In genomic region chr3:179333084-179333483, GRCh38 we compare ENCODE assay signal across 13 cellular contexts. TPM values are rescaled to one million over a fixed set of nuclear protein-coding genes. Genes with fewer than 3 reads are reported as not detected.
DNase-seq lines count a peak whose midpoint lies in the region; ATAC-seq, FAIRE-seq and TF ChIP-seq lines count a peak whose summit lies in the region.
"Had no signal": no experiment of that assay in that cellular context is flagged by ENCODE, and none has a peak within 500 bp of the region (broad histone marks: within the 10 kb centered on the region; RNA-seq: fewer than 3 reads in every experiment).

No MANE protein-coding gene starts in this region.

- POLR2A ChIA-PET in A549 (lab: Yijun Ruan, JAX) (no interaction called here), K562 (lab: Yijun Ruan, JAX) (interaction anchor here (1.7 kb wide), 1 partner anchor 230 kb away, joined by 4 read pairs; the partner anchor contains the start of gene ACTL6A)

- intact Hi-C loops in K562 (cut with micrococcal nuclease), result no loop called here

- H3K4me2 ChIP-seq in A549 (no peak overlapping the region), K562 (ENCODE audit: insufficient read depth, low read length) (no peak overlapping the region)
- H3K4me2 ChIP-seq: BLaER1 treated with 17β-estradiol and CSF1 and Interleukin-3, amounts not matched to agents 10 nM and 100 nM; GM23338 had no signal

- peak overlapping the region; percentile 62 for H3K27ac Mint-ChIP-seq in nephron progenitor cell
- H3K27ac Mint-ChIP-seq: CD4-positive, CD25-positive, alpha-beta regulatory T cell; GM23338 had no signal

- DNase-seq in A549 (ENCODE audit: low read depth in 1 of 2, low spot score in 1 of 2) (no peak), ACHN (peak; percentile 4), K562 (ENCODE audit: extremely low read depth in 1 of 4, low spot score in 3 of 4) (no peak), nephron progenitor cell (no peak), SK-N-DZ (ENCODE audit: low spot score) (no peak), frontal cortex (ENCODE audit: low spot score in 2 of 2) (no peak)
- DNase-seq: AML-193; CD4-positive, CD25-positive, alpha-beta regulatory T cell; DMS79; H7 had no signal

- H3K9me3 ChIP-seq in A549, result no peaks in the 10 kb centered on the region
- H3K9me3 ChIP-seq in K562 (replicated peaks; ENCODE audit: control insufficient read depth, insufficient read depth, low read depth, low read length), result no peaks in the 10 kb centered on the region
- H3K9me3 ChIP-seq: BLaER1 treated with 17β-estradiol and CSF1 and Interleukin-3, amounts not matched to agents 10 nM and 100 nM had no signal

- CTCF ChIA-PET in A549 (lab: Yijun Ruan, JAX) (no interaction called here), K562 (lab: Yijun Ruan, JAX; ENCODE audit: low intra/inter-chr PET ratio) (no interaction called here)

- peaks cover 95% of the 10 kb centered on the region for H3K36me3 Mint-ChIP-seq in nephron progenitor cell (ENCODE audit: low read depth)
- H3K36me3 Mint-ChIP-seq: IgD-negative memory B cell had no signal

- no peak overlapping the region for H3K4me3 Mint-ChIP-seq in nephron progenitor cell
- H3K4me3 Mint-ChIP-seq: CD4-positive, CD25-positive, alpha-beta regulatory T cell; GM23338; IgD-negative memory B cell had no signal

- H3K27me3 Mint-ChIP-seq in nephron progenitor cell (ENCODE audit: low read depth, poor library complexity), result no peaks in the 10 kb centered on the region
- H3K27me3 Mint-ChIP-seq: CD4-positive, CD25-positive, alpha-beta regulatory T cell; IgD-negative memory B cell had no signal

- no peak overlapping the region for H3K9ac ChIP-seq in K562 (ENCODE audit: insufficient read depth in 1 of 2, low read depth in 2 of 2, low read length in 2 of 2)
- H3K9ac ChIP-seq: BLaER1 treated with 17β-estradiol and CSF1 and Interleukin-3, amounts not matched to agents 10 nM and 100 nM had no signal

- TF ChIP-seq CTCF in A549 (IDR thresholded peaks at IDR 0.05) (no peak), K562 (IDR thresholded peaks at IDR 0.05 in 2 of 3, conservative IDR thresholded peaks at IDR 0.05 in 1 of 3; ENCODE audit: insufficient read depth in 2 of 3, low read depth in 1 of 3, low read length in 3 of 3) (no peak), nephron progenitor cell (IDR thresholded peaks at IDR 0.05) (no peak)

- no peaks in the 10 kb centered on the region for H4K20me1 ChIP-seq in K562 (replicated peaks; ENCODE audit: control insufficient read depth, insufficient read depth, low read length)

- no peaks in the 10 kb centered on the region for H3K4me1 Mint-ChIP-seq in nephron progenitor cell
- H3K4me1 Mint-ChIP-seq: GM23338, IgD-negative memory B cell had no signal

- H3K9me3 Mint-ChIP-seq in nephron progenitor cell, result peaks cover 2% of the 10 kb centered on the region
- H3K9me3 Mint-ChIP-seq: CD4-positive, CD25-positive, alpha-beta regulatory T cell; GM23338; IgD-negative memory B cell had no signal

- no TSS peak for BruUV-seq in K562 (replicated peaks; lab: Mats Ljungman, UMichigan)

- ATAC-seq in A549 (no peak), K562 (no peak)
- ATAC-seq: GM23338 had no signal

- no peaks in the 10 kb centered on the region for H3K27me3 ChIP-seq in K562 (ENCODE audit: control insufficient read depth in 2 of 2, insufficient read depth in 2 of 2, low read length in 2 of 2)
- H3K27me3 ChIP-seq: BLaER1 treated with 17β-estradiol and CSF1 and Interleukin-3, amounts not matched to agents 10 nM and 100 nM had no signal

- in situ Hi-C loops in ACHN (cut with HindIII; ENCODE audit: low pct_ligation_motif_present, low pct_unique_long_range_greater_than_20kb, low sequenced_read_pairs), result no loop called here
- in situ Hi-C loops in K562 (cut with MboI), result no loop called here

- TF ChIP-seq RAD21 in A549 (conservative IDR thresholded peaks at IDR 0.05 in 1 of 2, IDR thresholded peaks at IDR 0.05 in 1 of 2) (no peak), K562 (CRISPR knock-in tag; conservative IDR thresholded peaks at IDR 0.05 in 1 of 2, IDR thresholded peaks at IDR 0.05 in 1 of 2) (no peak)

- no peaks in the 10 kb centered on the region for H3K4me1 ChIP-seq in A549
- no peaks in the 10 kb centered on the region for H3K4me1 ChIP-seq in K562 (replicated peaks in 1 of 2; ENCODE audit: control insufficient read depth in 2 of 2, insufficient read depth in 2 of 2, low read length in 2 of 2)
- H3K4me1 ChIP-seq: BLaER1 treated with 17β-estradiol and CSF1 and Interleukin-3, amounts not matched to agents 10 nM and 100 nM had no signal

- 97% methylated on average over 2 of the region's 2 CpGs for WGBS in A549 (ENCODE audit: missing lambda C conversion rate)
- 96% methylated on average over 2 of the region's 2 CpGs for WGBS in K562 (ENCODE audit: insufficient coverage, low coverage, missing lambda C conversion rate)

- TF ChIP-seq POLR2A in A549 (IDR thresholded peaks at IDR 0.05; ENCODE audit: low read length) (no peak), K562 (conservative IDR thresholded peaks at IDR 0.05) (no peak)

- peaks cover 86% of the 10 kb centered on the region for H3K36me3 ChIP-seq in K562 (ENCODE audit: control insufficient read depth, insufficient read depth, low read length)

- TF ChIP-seq EP300 in A549 (IDR thresholded peaks at IDR 0.05) (no peak), K562 (IDR thresholded peaks at IDR 0.05; ENCODE audit: low read length) (no peak)

- H3K27ac ChIP-seq in A549, result no peak overlapping the region
- no peak overlapping the region for H3K27ac ChIP-seq in K562 (ENCODE audit: extremely low read depth, low read depth, low read length)
- H3K27ac ChIP-seq: BLaER1 treated with 17β-estradiol and CSF1 and Interleukin-3, amounts not matched to agents 10 nM and 100 nM had no signal

- no peaks in the 10 kb centered on the region for H3K9me1 ChIP-seq in K562 (ENCODE audit: control insufficient read depth, insufficient read depth, low read length)

- H2AFZ ChIP-seq in K562 (ENCODE audit: low read depth, low read length), result no peak overlapping the region
- H2AFZ ChIP-seq: GM23338 had no signal

- H3K4me3 ChIP-seq in A549 (no peak overlapping the region), K562 (no peak overlapping the region)
- H3K4me3 ChIP-seq: BLaER1 treated with 17β-estradiol and CSF1 and Interleukin-3, amounts not matched to agents 10 nM and 100 nM; GM23338 had no signal

- FAIRE-seq in A549 (lab: Jason Lieb, UNC) (no peak), K562 (lab: Jason Lieb, UNC) (no peak), frontal cortex (lab: Jason Lieb, UNC) (no peak)

- H3K79me2 ChIP-seq in K562 (ENCODE audit: control insufficient read depth, insufficient read depth, low read length), result peaks cover 31% of the 10 kb centered on the region

RNA-seq across cellular contexts. Expression of gene ZNF639, which starts 10.3 kb away (rescaled TPM):
- 19.0 and 19.8 TPM in 2 replicates for polyA plus RNA-seq in A549 (2011; rRNA removed)
- polyA plus RNA-seq in A549 (2012; cell fraction: cytosol; rRNA removed), result 7.7 and 9.6 TPM in 2 replicates
- 4.1 and 5.6 TPM in 2 replicates for polyA plus RNA-seq in A549 (2012; cell fraction: nucleus; rRNA removed)
- polyA plus RNA-seq in A549 (2017; fragmentation: RNase III; extraction: RNeasy Plus Mini Kit Qiagen cat#74134 plus additional on column Dnase treatment), result 18.9 to 22.0 TPM (median 21.5 TPM) in 3 replicates
- 4.3 and 4.8 TPM in 2 replicates for polyA minus RNA-seq in A549 (2011; rRNA and poly(A)+ RNA removed)
- 12.2 and 32.8 TPM in 2 replicates for total RNA-seq in K562 (2011; cell fraction: chromatin; rRNA removed; ENCODE audit: low replicate concordance)
- total RNA-seq in K562 (2011; cell fraction: nucleolus; rRNA removed), result 8.3 and 8.5 TPM in 2 replicates
- 10.7 and 18.6 TPM in 2 replicates for total RNA-seq in K562 (2011; cell fraction: nucleoplasm; rRNA removed)
- 56.0 and 57.2 TPM in 2 replicates for total RNA-seq in K562 (2014; rRNA removed)
- 75.8 and 83.1 TPM in 2 replicates for total RNA-seq in K562 (2014; rRNA removed; fragmentation: Illumina TruSeq; extraction: Trizol)
- 68.7 and 73.1 TPM in 2 replicates for total RNA-seq in K562 (2015; rRNA removed; fragmentation: Illumina TruSeq; extraction: Trizol)
- total RNA-seq in K562 (2021), result 53.7 and 55.7 TPM in 2 replicates
- polyA plus RNA-seq in K562 (2011; rRNA removed), result 29.1 and 38.0 TPM in 2 replicates
- polyA plus RNA-seq in K562 (2011; cell fraction: cytosol; rRNA removed), result 14.3 and 14.5 TPM in 2 replicates
- polyA plus RNA-seq in K562 (2011; cell fraction: nucleus; rRNA removed), result 9.7 and 13.8 TPM in 2 replicates
- 32.0 and 33.3 TPM in 2 replicates for polyA plus RNA-seq in K562 (2012)
- 69.9 and 88.1 TPM in 2 replicates for polyA plus RNA-seq in K562 (2014; fragmentation: Illumina TruSeq; extraction: Trizol)
- 10 to 100 TPM; 17.6 to 21.5 TPM for polyA plus RNA-seq in K562 (2014; fragmentation: Nextera tagmentation; extraction: Ambion mirVana)
- polyA plus RNA-seq in K562 (2014; rRNA removed), result 44.0 and 50.5 TPM in 2 replicates
- 40.3 and 50.0 TPM in 2 replicates for polyA minus RNA-seq in K562 (2011; rRNA and poly(A)+ RNA removed)
- 11.7 and 13.1 TPM in 2 replicates for polyA minus RNA-seq in K562 (2011; cell fraction: cytosol; rRNA and poly(A)+ RNA removed)
- 5.8 and 10.4 TPM in 2 replicates for polyA minus RNA-seq in K562 (2011; cell fraction: nucleus; rRNA and poly(A)+ RNA removed)
- 84.7 and 85.3 TPM in 2 replicates for polyA plus RNA-seq in SK-N-DZ (2014; cell fraction: cytosol; rRNA removed)
- 54.8 and 60.8 TPM in 2 replicates for polyA plus RNA-seq in SK-N-DZ (2014; cell fraction: nucleus; rRNA removed)
- 119 TPM for total RNA-seq in frontal cortex

RNA-seq across cellular contexts. Expression of gene MFN1, which starts 14.4 kb away (rescaled TPM):
- polyA plus RNA-seq in A549 (2011; rRNA removed), result 36.7 and 51.2 TPM in 2 replicates
- 6.6 and 7.4 TPM in 2 replicates for polyA plus RNA-seq in A549 (2012; cell fraction: cytosol; rRNA removed)
- 4.7 and 7.1 TPM in 2 replicates for polyA plus RNA-seq in A549 (2012; cell fraction: nucleus; rRNA removed)
- polyA plus RNA-seq in A549 (2017; fragmentation: RNase III; extraction: RNeasy Plus Mini Kit Qiagen cat#74134 plus additional on column Dnase treatment), result 21.9 to 23.6 TPM (median 22.1 TPM) in 3 replicates
- 16.6 and 18.9 TPM in 2 replicates for polyA minus RNA-seq in A549 (2011; rRNA and poly(A)+ RNA removed)
- 49.8 and 238 TPM in 2 replicates for total RNA-seq in K562 (2011; cell fraction: chromatin; rRNA removed; ENCODE audit: low replicate concordance)
- 12.2 and 24.7 TPM in 2 replicates for total RNA-seq in K562 (2011; cell fraction: nucleolus; rRNA removed)
- total RNA-seq in K562 (2011; cell fraction: nucleoplasm; rRNA removed), result 43.9 and 52.3 TPM in 2 replicates
- total RNA-seq in K562 (2014; rRNA removed), result 16.5 and 24.9 TPM in 2 replicates
- total RNA-seq in K562 (2014; rRNA removed; fragmentation: Illumina TruSeq; extraction: Trizol), result 28.2 and 33.7 TPM in 2 replicates
- total RNA-seq in K562 (2015; rRNA removed; fragmentation: Illumina TruSeq; extraction: Trizol), result 20.0 and 22.4 TPM in 2 replicates
- total RNA-seq in K562 (2021), result 36.1 and 36.7 TPM in 2 replicates
- polyA plus RNA-seq in K562 (2011; rRNA removed), result 34.1 and 42.7 TPM in 2 replicates
- 6.0 and 10.7 TPM in 2 replicates for polyA plus RNA-seq in K562 (2011; cell fraction: cytosol; rRNA removed)
- polyA plus RNA-seq in K562 (2011; cell fraction: nucleus; rRNA removed), result 29.1 and 47.6 TPM in 2 replicates
- polyA plus RNA-seq in K562 (2012), result 13.2 and 15.2 TPM in 2 replicates
- polyA plus RNA-seq in K562 (2014; fragmentation: Illumina TruSeq; extraction: Trizol), result 19.4 and 22.6 TPM in 2 replicates
- polyA plus RNA-seq in K562 (2014; fragmentation: Nextera tagmentation; extraction: Ambion mirVana), result 10 to 100 TPM; 10.5 to 18.8 TPM
- 21.7 and 22.9 TPM in 2 replicates for polyA plus RNA-seq in K562 (2014; rRNA removed)
- polyA minus RNA-seq in K562 (2011; rRNA and poly(A)+ RNA removed), result 62.5 and 73.6 TPM in 2 replicates
- 10.4 and 13.8 TPM in 2 replicates for polyA minus RNA-seq in K562 (2011; cell fraction: cytosol; rRNA and poly(A)+ RNA removed)
- polyA minus RNA-seq in K562 (2011; cell fraction: nucleus; rRNA and poly(A)+ RNA removed), result 31.2 and 57.1 TPM in 2 replicates
- polyA plus RNA-seq in SK-N-DZ (2014; cell fraction: cytosol; rRNA removed), result 36.1 and 67.0 TPM in 2 replicates
- polyA plus RNA-seq in SK-N-DZ (2014; cell fraction: nucleus; rRNA removed), result 48.8 and 77.2 TPM in 2 replicates
- total RNA-seq in frontal cortex, result 109 TPM

Comparison
In these comparisons a context has a peak if more than half of its experiments do, and no peak if none do; other contexts are left out.
1. Of the 35 proteins assayed by ChIP-seq in both K562 and A549: peak only in K562: none; only in A549: MAFK; in both: none; in neither: 34.